ENCODE assay signal across 1 cellular context in the genomic region with DNA sequence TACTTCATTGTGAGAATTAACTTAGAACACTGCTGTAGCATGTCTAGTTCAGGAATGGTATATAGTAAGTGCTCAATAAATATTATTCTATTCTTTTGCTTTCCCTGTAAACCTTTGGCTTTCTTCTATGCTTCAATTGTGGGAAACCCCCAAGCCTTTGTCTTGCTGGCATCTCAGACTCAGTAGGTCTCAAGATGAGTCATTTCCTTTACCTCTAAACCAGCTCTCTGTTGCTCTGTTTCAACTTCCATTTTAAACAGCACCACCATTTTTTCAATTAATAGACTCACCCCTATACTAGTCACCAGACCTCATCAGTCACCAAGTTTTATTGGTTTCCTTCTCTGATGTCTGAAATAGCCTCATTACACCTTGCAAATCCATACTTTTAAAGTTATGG.
TF ChIP-seq lines count a peak whose summit lies in the region.

No MANE protein-coding gene starts in this region.

TF ChIP-seq in GM12878, 131 proteins besides CTCF, POLR2A, EP300 and RAD21 (continued from another document):
- no peak for TF ChIP-seq MYC (IDR thresholded peaks at IDR 0.05; ENCODE audit: insufficient read depth, insufficient read length, insufficient replicate concordance, low read length, severe bottlenecking)
- TF ChIP-seq BHLHE40 (IDR thresholded peaks at IDR 0.05; ENCODE audit: borderline replicate concordance in 1 of 2, low read depth in 2 of 2, low read length in 1 of 2) = peak; percentile 29 to 48; a peak in 2 of 4 replicates
- no peak for TF ChIP-seq ZNF24 (IDR thresholded peaks at IDR 0.05)
- TF ChIP-seq IRF4 (IDR thresholded peaks at IDR 0.05; ENCODE audit: low read depth, low read length) = peak; percentile 50; the same call in 1 of the 2 replicates
- 0 out of 2 replicates have a peak, but pooled peaks have one; percentile 47 for TF ChIP-seq NBN (IDR thresholded peaks at IDR 0.05)
- TF ChIP-seq, protein P1, sequence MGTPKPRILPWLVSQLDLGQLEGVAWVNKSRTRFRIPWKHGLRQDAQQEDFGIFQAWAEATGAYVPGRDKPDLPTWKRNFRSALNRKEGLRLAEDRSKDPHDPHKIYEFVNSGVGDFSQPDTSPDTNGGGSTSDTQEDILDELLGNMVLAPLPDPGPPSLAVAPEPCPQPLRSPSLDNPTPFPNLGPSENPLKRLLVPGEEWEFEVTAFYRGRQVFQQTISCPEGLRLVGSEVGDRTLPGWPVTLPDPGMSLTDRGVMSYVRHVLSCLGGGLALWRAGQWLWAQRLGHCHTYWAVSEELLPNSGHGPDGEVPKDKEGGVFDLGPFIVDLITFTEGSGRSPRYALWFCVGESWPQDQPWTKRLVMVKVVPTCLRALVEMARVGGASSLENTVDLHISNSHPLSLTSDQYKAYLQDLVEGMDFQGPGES (IDR thresholded peaks at IDR 0.05) = no peak
- TF ChIP-seq MTA2 (IDR thresholded peaks at IDR 0.05; ENCODE audit: low read depth) = peak; percentile 52; the same call in 1 of the 2 replicates
- TF ChIP-seq CBX5 (IDR thresholded peaks at IDR 0.05; ENCODE audit: low read depth) = 0 out of 2 replicates have a peak, but pooled peaks have one; percentile 57
